Comparison of ENCODE assay signal across 21 cellular contexts in genomic region chr22:44460287-44461082, GRCh38. TPM values are rescaled to one million over a fixed set of nuclear protein-coding genes. Genes with fewer than 3 reads are reported as not detected.
DNase-seq lines count a peak whose midpoint lies in the region; ATAC-seq and TF ChIP-seq lines count a peak whose summit lies in the region.
"Had no signal": no experiment of that assay in that cellular context is flagged by ENCODE, and none has a peak within 500 bp of the region (broad histone marks: within the 10 kb centered on the region; RNA-seq: fewer than 3 reads in every experiment).

No MANE protein-coding gene starts in this region.

- no peaks in the 10 kb centered on the region for H3K27me3 Mint-ChIP-seq in activated CD4-positive, alpha-beta T cell treated with anti-CD3 and anti-CD28 coated beads for 36 hours
- H3K27me3 Mint-ChIP-seq in activated T-cell treated with anti-CD3 and anti-CD28 coated beads, Interleukin-2, amount 50 U/mL, for 24 hours: no peaks in the 10 kb centered on the region
- H3K27me3 Mint-ChIP-seq in osteocyte (ENCODE audit: unreplicated experiment) (peaks cover 19% of the 10 kb centered on the region), immature natural killer cell (ENCODE audit: low read depth in 3 of 3) (peaks cover 0 to 7% (median 2%) of the 10 kb centered on the region in 3 donors)

- H3K9me3 Mint-ChIP-seq in activated CD4-positive, alpha-beta T cell treated with anti-CD3 and anti-CD28 coated beads for 36 hours (ENCODE audit: low read depth): peaks cover 8% of the 10 kb centered on the region
- peaks cover 10% of the 10 kb centered on the region for H3K9me3 Mint-ChIP-seq in activated T-cell treated with anti-CD3 and anti-CD28 coated beads, Interleukin-2, amount 50 U/mL, for 24 hours
- H3K9me3 Mint-ChIP-seq in osteocyte (ENCODE audit: unreplicated experiment) (no peaks in the 10 kb centered on the region), immature natural killer cell (no peaks in the 10 kb centered on the region)

- H3K27ac ChIP-seq in caudate nucleus (ENCODE audit: low read depth, low read length): no peak overlapping the region
- H3K27ac ChIP-seq: BLaER1, esophagus squamous epithelium, HL-60, pancreas, sigmoid colon, suprapubic skin had no signal

- H3K4me3 ChIP-seq in Jurkat, Clone E6-1 (ENCODE audit: low read length): no peak overlapping the region
- H3K4me3 ChIP-seq: BLaER1, esophagus squamous epithelium, pancreas, sigmoid colon, suprapubic skin had no signal

- CTCF ChIA-PET in activated CD4-positive, alpha-beta T cell treated with anti-CD3 and anti-CD28 coated beads for 36 hours (lab: Charles Lee): no interaction called here

- intact Hi-C loops in activated CD4-positive, alpha-beta T cell treated with anti-CD3 and anti-CD28 coated beads for 36 hours (cut with DNase I, micrococcal nuclease): no loop called here

- POLR2A ChIA-PET in activated CD4-positive, alpha-beta T cell treated with anti-CD3 and anti-CD28 coated beads for 36 hours (lab: Charles Lee): no interaction called here

- peak; percentile 39 for DNase-seq in activated CD4-positive, alpha-beta T cell treated with anti-CD3 and anti-CD28 coated beads for 36 hours
- no peak for DNase-seq in activated CD4-positive, alpha-beta T cell treated with anti-CD3 and anti-CD28 coated beads for 1 hour
- DNase-seq in Jurkat, Clone E6-1 (ENCODE audit: low read depth, low spot score): peak; percentile 35
- no peak for DNase-seq in activated T-cell treated with anti-CD3 and anti-CD28 coated beads, Interleukin-2, amount 50 U/mL, for 24 hours
- DNase-seq in osteocyte (ENCODE audit: extremely low spot score, unreplicated experiment) (peak; percentile 8), caudate nucleus (lab: John Stamatoyannopoulos, UW) (no peak), islet precursor cell (no peak), immature natural killer cell (no peak)
- DNase-seq: esophagus squamous epithelium; HCEC 1CT; KG1; NCI-H1092; NCI-H2107; NCI-H526; pancreas; Right ventricle myocardium superior; sigmoid colon; stimulated activated CD4-positive, alpha-beta T cell treated with anti-CD3 and anti-CD28 coated beads, Interleukin-1b, Interleukin-23, amount 100 ng/mL, for 48 hours had no signal

- H3K4me3 Mint-ChIP-seq in activated CD4-positive, alpha-beta T cell treated with anti-CD3 and anti-CD28 coated beads for 36 hours: no peak overlapping the region
- H3K4me3 Mint-ChIP-seq in activated T-cell treated with anti-CD3 and anti-CD28 coated beads, Interleukin-2, amount 50 U/mL, for 24 hours: no peak overlapping the region
- H3K4me3 Mint-ChIP-seq in osteocyte (ENCODE audit: unreplicated experiment): no peak overlapping the region
- H3K4me3 Mint-ChIP-seq in immature natural killer cell: no peak overlapping the region

- peaks cover 26% of the 10 kb centered on the region for H3K4me1 Mint-ChIP-seq in activated CD4-positive, alpha-beta T cell treated with anti-CD3 and anti-CD28 coated beads for 36 hours
- peaks cover 40% of the 10 kb centered on the region for H3K4me1 Mint-ChIP-seq in activated T-cell treated with anti-CD3 and anti-CD28 coated beads, Interleukin-2, amount 50 U/mL, for 24 hours (ENCODE audit: low read depth)
- H3K4me1 Mint-ChIP-seq in osteocyte (ENCODE audit: unreplicated experiment): no peaks in the 10 kb centered on the region
- peaks cover 5 to 14% of the 10 kb centered on the region in 2 donors for H3K4me1 Mint-ChIP-seq in immature natural killer cell

- no peak overlapping the region for H3K27ac Mint-ChIP-seq in activated CD4-positive, alpha-beta T cell treated with anti-CD3 and anti-CD28 coated beads for 36 hours
- peak overlapping the region; percentile 61 for H3K27ac Mint-ChIP-seq in activated T-cell treated with anti-CD3 and anti-CD28 coated beads, Interleukin-2, amount 50 U/mL, for 24 hours
- no peak overlapping the region for H3K27ac Mint-ChIP-seq in osteocyte (ENCODE audit: unreplicated experiment)
- H3K27ac Mint-ChIP-seq in immature natural killer cell: no peak overlapping the region

- TF ChIP-seq CTCF in osteocyte (IDR thresholded peaks at IDR 0.05): no peak

- peaks cover 3% of the 10 kb centered on the region for H3K36me3 Mint-ChIP-seq in activated CD4-positive, alpha-beta T cell treated with anti-CD3 and anti-CD28 coated beads for 36 hours (ENCODE audit: low read depth)
- no peaks in the 10 kb centered on the region for H3K36me3 Mint-ChIP-seq in activated T-cell treated with anti-CD3 and anti-CD28 coated beads, Interleukin-2, amount 50 U/mL, for 24 hours (ENCODE audit: low read depth)
- no peaks in the 10 kb centered on the region for H3K36me3 Mint-ChIP-seq in osteocyte (ENCODE audit: unreplicated experiment)
- no peaks in the 10 kb centered on the region for H3K36me3 Mint-ChIP-seq in immature natural killer cell

- peak; percentile 36 for ATAC-seq in activated CD4-positive, alpha-beta T cell treated with anti-CD3 and anti-CD28 coated beads for 36 hours
- ATAC-seq: pancreas had no signal

RNA-seq across cellular contexts. Expression of gene RTL6, which starts 37.5 kb away (rescaled TPM):
- 1 to 10 TPM; 7.4 to 8.0 TPM for total RNA-seq in activated CD4-positive, alpha-beta T cell treated with anti-CD3 and anti-CD28 coated beads for 36 hours
- 17.1 TPM for polyA plus RNA-seq in Jurkat, Clone E6-1 (2012; ENCODE audit: insufficient read depth, insufficient read length)
- 34.1 and 35.5 TPM in 2 replicates for total RNA-seq in osteocyte
- 10 to 100 TPM in 1 of 3 donors, 1 to 10 TPM in 2; 6.6 to 18.8 (median 9.4) TPM for polyA plus RNA-seq in immature natural killer cell

Comparison
In these comparisons a context has a peak if more than half of its experiments do, and no peak if none do; other contexts are left out.
1. DNase-seq: peak in activated CD4-positive, alpha-beta T cell treated with anti-CD3 and anti-CD28 coated beads for 36 hours (single experiment), Jurkat, Clone E6-1 (single experiment) and osteocyte (single experiment); none in activated CD4-positive, alpha-beta T cell treated with anti-CD3 and anti-CD28 coated beads for 1 hour (single experiment), activated T-cell treated with anti-CD3 and anti-CD28 coated beads, Interleukin-2, amount 50 U/mL, for 24 hours (single experiment), caudate nucleus (0 of 61), islet precursor cell (single experiment) and immature natural killer cell (0 of 3).